In the genomic region with DNA sequence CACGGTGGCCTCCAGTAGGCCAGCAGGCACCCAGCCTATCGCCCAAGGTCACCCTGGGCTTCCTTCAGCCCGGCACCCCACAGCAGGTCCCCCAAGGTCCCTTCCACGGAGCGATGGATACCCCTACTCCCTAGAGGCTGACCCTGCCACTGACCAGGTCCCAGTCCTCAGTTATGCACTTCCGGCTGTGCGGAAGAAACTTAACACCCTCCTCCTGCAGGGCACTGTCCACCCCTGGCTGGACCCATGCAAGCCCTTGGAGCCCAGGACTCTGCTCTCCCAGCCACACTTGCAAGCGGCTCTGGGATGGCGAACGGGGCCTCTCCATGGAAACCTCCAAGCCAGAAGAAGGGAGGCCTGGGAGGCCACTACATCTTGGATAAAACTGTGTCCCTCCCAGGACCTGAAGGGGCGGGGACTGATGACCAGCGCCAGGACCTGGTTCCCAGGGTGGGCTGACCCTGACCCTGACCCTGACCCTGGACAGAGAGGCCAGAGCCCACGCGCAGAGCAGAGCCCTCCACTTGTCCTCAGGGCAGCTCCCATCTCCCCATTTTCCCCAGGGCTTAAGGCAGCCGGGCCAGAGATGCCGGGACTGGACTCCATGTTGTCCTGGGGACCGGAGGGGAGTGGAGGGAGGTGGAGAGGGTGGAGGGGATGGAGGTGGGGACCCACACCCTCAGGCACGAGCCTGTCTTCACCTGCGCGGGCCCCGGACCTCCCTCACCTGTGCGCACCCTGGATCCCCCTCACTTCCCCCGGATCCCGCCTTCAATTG, we compare ENCODE assay signal across 8 cellular contexts. TPM values are rescaled to one million over a fixed set of nuclear protein-coding genes. Genes with fewer than 3 reads are reported as not detected.
DNase-seq lines count a peak whose midpoint lies in the region; ATAC-seq and TF ChIP-seq lines count a peak whose summit lies in the region.

No MANE protein-coding gene starts in this region.

- H2AFZ ChIP-seq in GM23338 = no peak overlapping the region

- H3K27me3 ChIP-seq in GM23338 (ENCODE audit: insufficient read depth) (0 out of 2 replicates have a peak, but pooled peaks cover 3% of the 10 kb centered on the region), skeletal muscle satellite cell (ENCODE audit: control insufficient read depth, insufficient read depth, low read length) (no peaks in the 10 kb centered on the region)

- peak overlapping the region; percentile 76 for H3K4me3 Mint-ChIP-seq in GM23338
- peak overlapping the region; percentile 49 for H3K4me3 Mint-ChIP-seq in T-helper 17 cell

- H3K4me2 ChIP-seq in GM23338 = peak overlapping the region; percentile 89
- H3K4me2 ChIP-seq in skeletal muscle satellite cell (ENCODE audit: low read length) = peak overlapping the region; percentile 99

- peak overlapping the region; percentile 86 for H3K9ac ChIP-seq in skeletal muscle satellite cell (ENCODE audit: low read depth, low read length)

- no peaks in the 10 kb centered on the region; the same call in 1 of the 2 replicates for H4K20me1 ChIP-seq in GM23338 (replicated peaks; ENCODE audit: insufficient read depth)

- H3K4me3 ChIP-seq in GM23338 (peak overlapping the region; percentile 93), skeletal muscle satellite cell (ENCODE audit: low read length) (peak overlapping the region; percentile 87)

- H3K36me3 ChIP-seq in GM23338 (ENCODE audit: insufficient read depth) (no peaks in the 10 kb centered on the region), skeletal muscle satellite cell (ENCODE audit: insufficient read depth, low read length) (no peaks in the 10 kb centered on the region)

- ATAC-seq in GM23338 (peak; percentile 12), T-helper 17 cell (no peak), left ventricle myocardium superior (peak; percentile 1), sciatic nerve (no peak), GM18511 (IDR thresholded peaks at IDR 0.05; ENCODE audit: unreplicated experiment) (no peak), HG03439 (IDR thresholded peaks at IDR 0.05; ENCODE audit: unreplicated experiment) (no peak)

- H3K27ac ChIP-seq in GM23338 (ENCODE audit: low read depth) = no peak overlapping the region

- H3K9me3 Mint-ChIP-seq in GM23338 = no peaks in the 10 kb centered on the region; the same call in 2 of the 3 replicates

- H3K27me3 Mint-ChIP-seq in GM23338 (ENCODE audit: insufficient read depth, low read depth, poor library complexity) = peaks cover 4% of the 10 kb centered on the region
- no peaks in the 10 kb centered on the region for H3K27me3 Mint-ChIP-seq in T-helper 17 cell

- no peak for DNase-seq in GM23338 (ENCODE audit: low spot score)
- no peak for DNase-seq in T-helper 17 cell
- no peak for DNase-seq in left ventricle myocardium superior
- DNase-seq in NCI-H446 treated with DMSO at 0.1 percent for 48 hours (lab: John Stamatoyannopoulos, UW) = no peak
- DNase-seq in sciatic nerve (ENCODE audit: low spot score) = no peak

- H3K4me1 ChIP-seq in GM23338 (ENCODE audit: insufficient read depth) (peaks cover 14% of the 10 kb centered on the region), skeletal muscle satellite cell (ENCODE audit: control insufficient read depth, insufficient read depth, low read length) (peaks cover 15% of the 10 kb centered on the region)

- H3F3A ChIP-seq in GM23338 (replicated peaks; ENCODE audit: low read depth) = no peaks in the 10 kb centered on the region

- no peaks in the 10 kb centered on the region; the same call in 1 of the 3 replicates for H3K36me3 Mint-ChIP-seq in GM23338 (ENCODE audit: low read depth)
- no peaks in the 10 kb centered on the region for H3K36me3 Mint-ChIP-seq in T-helper 17 cell (ENCODE audit: low read depth)

- intact Hi-C loops in left ventricle myocardium superior (cut with micrococcal nuclease) (no loop called here), sciatic nerve (cut with DNase I) (no loop called here)

- H3K4me1 Mint-ChIP-seq in GM23338 (peaks cover 15% of the 10 kb centered on the region), T-helper 17 cell (peaks cover 10% of the 10 kb centered on the region)

- no peak for TF ChIP-seq CTCF in GM23338 (conservative IDR thresholded peaks at IDR 0.05; ENCODE audit: low read depth in 2 of 2)

- H3K27ac Mint-ChIP-seq in GM23338 (no peak overlapping the region), T-helper 17 cell (no peak overlapping the region)

- H3K9me3 ChIP-seq in T-helper 17 cell (ENCODE audit: control insufficient read depth, low read length, poor library complexity, severe bottlenecking) = no peaks in the 10 kb centered on the region
- no peaks in the 10 kb centered on the region for H3K9me3 ChIP-seq in skeletal muscle satellite cell (replicated peaks; ENCODE audit: low read length)

- peaks cover 23% of the 10 kb centered on the region for H3K79me2 ChIP-seq in GM23338 (replicated peaks; ENCODE audit: insufficient read depth)

- H3K9me2 ChIP-seq in GM23338 (ENCODE audit: insufficient read depth) = no peaks in the 10 kb centered on the region

TF ChIP-seq in GM23338, 12 proteins besides CTCF, POLR2A, EP300 and RAD21:
- no peak for TF ChIP-seq NANOG (IDR thresholded peaks at IDR 0.05; ENCODE audit: borderline replicate concordance)
- TF ChIP-seq EZH2 (IDR thresholded peaks at IDR 0.05; ENCODE audit: low read depth, unreplicated experiment) = no peak
- TF ChIP-seq, protein P1, sequence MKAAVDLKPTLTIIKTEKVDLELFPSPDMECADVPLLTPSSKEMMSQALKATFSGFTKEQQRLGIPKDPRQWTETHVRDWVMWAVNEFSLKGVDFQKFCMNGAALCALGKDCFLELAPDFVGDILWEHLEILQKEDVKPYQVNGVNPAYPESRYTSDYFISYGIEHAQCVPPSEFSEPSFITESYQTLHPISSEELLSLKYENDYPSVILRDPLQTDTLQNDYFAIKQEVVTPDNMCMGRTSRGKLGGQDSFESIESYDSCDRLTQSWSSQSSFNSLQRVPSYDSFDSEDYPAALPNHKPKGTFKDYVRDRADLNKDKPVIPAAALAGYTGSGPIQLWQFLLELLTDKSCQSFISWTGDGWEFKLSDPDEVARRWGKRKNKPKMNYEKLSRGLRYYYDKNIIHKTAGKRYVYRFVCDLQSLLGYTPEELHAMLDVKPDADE (IDR thresholded peaks at IDR 0.05) = no peak
- no peak for TF ChIP-seq JUNB (IDR thresholded peaks at IDR 0.05; ENCODE audit: unreplicated experiment)
- no peak for TF ChIP-seq EZH2phosphoT487 (IDR thresholded peaks at IDR 0.05; ENCODE audit: unreplicated experiment)
- TF ChIP-seq CREB1 (CRISPR knock-in tag; IDR thresholded peaks at IDR 0.05; ENCODE audit: low read depth) = no peak
- TF ChIP-seq POLR2AphosphoS5 (IDR thresholded peaks at IDR 0.05; ENCODE audit: low read depth) = no peak

RNA-seq across cellular contexts. Expression of a gene that starts 0.7 kb away (rescaled TPM):
- total RNA-seq in GM23338 (2014; rRNA removed; shearing (Covaris generic)) = 29.0 and 35.5 TPM in 2 replicates
- polyA plus RNA-seq in GM23338 (2016; fragmentation: Nextera tagmentation; extraction: Ambion mirVana) = 26.8 and 29.4 TPM in 2 replicates
- total RNA-seq in T-helper 17 cell (10 to 100 TPM in 1 of 2 donors, 1 to 10 TPM in 1; 8.2 to 10.5 TPM), left ventricle myocardium superior (13.6 TPM), sciatic nerve (10.1 TPM)
- 8.5 and 9.4 TPM in 2 replicates for total RNA-seq in skeletal muscle satellite cell (2012; rRNA removed)

RNA-seq across cellular contexts. Expression of a gene that starts 16.8 kb away (rescaled TPM):
- total RNA-seq in GM23338 (2014; rRNA removed; shearing (Covaris generic)) = 25.3 and 37.5 TPM in 2 replicates
- 4.4 and 5.5 TPM in 2 replicates for polyA plus RNA-seq in GM23338 (2016; fragmentation: Nextera tagmentation; extraction: Ambion mirVana)
- total RNA-seq in T-helper 17 cell = 10 to 100 TPM; 84.1 to 90.9 TPM
- 13.8 TPM for total RNA-seq in left ventricle myocardium superior
- total RNA-seq in skeletal muscle satellite cell (2012; rRNA removed) = 11.7 and 17.5 TPM in 2 replicates
- 38.1 TPM for total RNA-seq in sciatic nerve

RNA-seq across cellular contexts. Expression of a gene that starts 17.1 kb away (rescaled TPM):
- 17.9 and 21.5 TPM in 2 replicates for total RNA-seq in GM23338 (2014; rRNA removed; shearing (Covaris generic))
- 156 and 175 TPM in 2 replicates for polyA plus RNA-seq in GM23338 (2016; fragmentation: Nextera tagmentation; extraction: Ambion mirVana)
- total RNA-seq in T-helper 17 cell (10 to 100 TPM; 30.6 to 37.0 TPM), left ventricle myocardium superior (53.7 TPM), sciatic nerve (37.4 TPM)
- 28.4 and 34.3 TPM in 2 replicates for total RNA-seq in skeletal muscle satellite cell (2012; rRNA removed)

RNA-seq across cellular contexts. Expression of a gene that starts 56.0 kb away (rescaled TPM):
- 2.3 and 5.0 TPM in 2 replicates for total RNA-seq in GM23338 (2014; rRNA removed; shearing (Covaris generic))
- 1.1 and 1.3 TPM in 2 replicates for polyA plus RNA-seq in GM23338 (2016; fragmentation: Nextera tagmentation; extraction: Ambion mirVana)
- total RNA-seq in T-helper 17 cell (1 to 10 TPM; 1.9 to 2.2 TPM), left ventricle myocardium superior (14.5 TPM), sciatic nerve (440 TPM)
- total RNA-seq in skeletal muscle satellite cell (2012; rRNA removed) = 0.22 and 0.25 TPM in 2 replicates

RNA-seq across cellular contexts. Expression of a gene that starts 56.7 kb away (rescaled TPM):
- total RNA-seq in GM23338 (2014; rRNA removed; shearing (Covaris generic)) = not detected in 2 replicates
- not detected in 2 replicates for polyA plus RNA-seq in GM23338 (2016; fragmentation: Nextera tagmentation; extraction: Ambion mirVana)
- total RNA-seq in T-helper 17 cell (not detected), left ventricle myocardium superior (0.20 TPM), sciatic nerve (not detected)
- total RNA-seq in skeletal muscle satellite cell (2012; rRNA removed) = not detected in 2 replicates

Comparison
In these comparisons a context has a peak if more than half of its experiments do, and no peak if none do; other contexts are left out.
1. ATAC-seq: peak in GM23338 (single experiment) and left ventricle myocardium superior (single experiment); none in T-helper 17 cell (single experiment), sciatic nerve (single experiment), GM18511 (single experiment) and HG03439 (single experiment).